In the genomic region with DNA sequence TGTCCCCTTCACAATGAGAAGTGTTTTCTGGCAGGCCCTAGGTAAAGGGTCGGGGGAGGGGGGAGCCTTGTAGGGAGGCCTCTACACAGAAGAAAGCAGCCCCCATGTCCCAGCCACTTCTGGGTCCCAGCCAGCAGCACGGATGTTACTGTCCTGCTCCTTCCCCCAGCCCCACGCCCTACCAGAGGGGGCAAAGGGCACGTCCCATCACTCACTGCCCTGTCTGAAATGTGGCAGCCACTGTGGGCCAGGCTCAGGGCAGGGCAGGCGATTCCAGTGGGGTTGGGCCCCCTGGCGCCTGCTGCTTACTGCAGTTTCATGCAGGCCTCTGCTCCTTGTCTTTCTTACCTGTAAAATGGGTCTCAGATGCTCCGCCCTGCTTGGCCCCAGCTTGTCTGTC, we compare ENCODE assay signal across 2 cellular contexts.
A peak's percentile ranks its signal among the peaks of the same experiment; 100 is the strongest.
TF ChIP-seq lines count a peak whose summit lies in the region.

No MANE protein-coding gene starts in this region.

TF ChIP-seq in endothelial cell of umbilical vein, 7 proteins besides CTCF, POLR2A, EP300 and RAD21:
- TF ChIP-seq, protein P1, sequence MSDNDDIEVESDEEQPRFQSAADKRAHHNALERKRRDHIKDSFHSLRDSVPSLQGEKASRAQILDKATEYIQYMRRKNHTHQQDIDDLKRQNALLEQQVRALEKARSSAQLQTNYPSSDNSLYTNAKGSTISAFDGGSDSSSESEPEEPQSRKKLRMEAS (IDR thresholded peaks at IDR 0.05; ENCODE audit: insufficient read depth, insufficient read length): no peak
- no peak for TF ChIP-seq FOS (IDR thresholded peaks at IDR 0.05; ENCODE audit: borderline replicate concordance, insufficient read depth, low read length)
- TF ChIP-seq MYC (IDR thresholded peaks at IDR 0.05; ENCODE audit: low read depth, low read length): no peak
- no peak for TF ChIP-seq EZH2 (IDR thresholded peaks at IDR 0.05; ENCODE audit: borderline replicate concordance, low read depth, low read length, severe bottlenecking)
- no peak for TF ChIP-seq JUN (IDR thresholded peaks at IDR 0.05; ENCODE audit: borderline replicate concordance, insufficient read depth, insufficient read length, low read depth)
- no peak for TF ChIP-seq GATA2 (IDR thresholded peaks at IDR 0.05; ENCODE audit: insufficient read depth, insufficient read length, low read depth, low read length)

TF ChIP-seq in HepG2, 621 proteins besides CTCF, POLR2A, EP300 and RAD21:
- TF ChIP-seq, protein P2, sequence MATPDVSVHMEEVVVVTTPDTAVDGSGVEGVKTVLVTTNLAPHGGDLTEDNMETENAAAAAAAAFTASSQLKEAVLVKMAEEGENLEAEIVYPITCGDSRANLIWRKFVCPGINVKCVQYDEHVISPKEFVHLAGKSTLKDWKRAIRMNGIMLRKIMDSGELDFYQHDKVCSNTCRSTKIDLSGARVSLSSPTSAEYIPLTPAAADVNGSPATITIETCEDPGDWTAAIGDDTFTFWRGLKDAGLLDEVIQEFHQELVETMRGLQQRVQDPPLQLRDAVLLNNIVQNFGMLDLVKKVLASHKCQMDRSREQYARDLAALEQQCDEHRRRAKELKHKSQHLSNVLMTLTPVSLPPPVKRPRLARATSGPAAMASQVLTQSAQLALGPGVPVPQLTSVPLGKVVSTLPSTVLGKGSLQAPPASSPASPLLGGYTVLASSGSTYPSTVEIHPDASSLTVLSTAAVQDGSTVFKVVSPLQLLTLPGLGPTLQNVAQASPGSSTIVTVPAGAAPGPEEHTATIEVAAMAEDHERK (CRISPR knock-in tag; IDR thresholded peaks at IDR 0.05; ENCODE audit: low read depth): no peak
- TF ChIP-seq YEATS2 (CRISPR knock-in tag; IDR thresholded peaks at IDR 0.05; ENCODE audit: borderline replicate concordance) (no peak), HNF4G (IDR thresholded peaks at IDR 0.05; ENCODE audit: borderline replicate concordance, low read depth, low read length) (peak; percentile 23; the same call in 1 of the 2 replicates), HNF4G (CRISPR knock-in tag; IDR thresholded peaks at IDR 0.05; ENCODE audit: borderline replicate concordance, low read depth) (no peak), ZNF629 (CRISPR knock-in tag; conservative IDR thresholded peaks at IDR 0.05) (peak; percentile 78), ZNF878 (CRISPR knock-in tag; IDR thresholded peaks at IDR 0.05) (no peak), ATF7 (IDR thresholded peaks at IDR 0.05) (no peak), ATF7 (CRISPR knock-in tag; IDR thresholded peaks at IDR 0.05) (no peak), ZNF879 (CRISPR knock-in tag; IDR thresholded peaks at IDR 0.05) (no peak), MAF1 (CRISPR knock-in tag; IDR thresholded peaks at IDR 0.05; ENCODE audit: borderline replicate concordance) (no peak), ZNF317 (CRISPR knock-in tag; IDR thresholded peaks at IDR 0.05) (no peak), XRCC5 (optimal IDR thresholded peaks at IDR 0.05; ENCODE audit: low read length) (peak; percentile 21)
- TF ChIP-seq, protein P3, sequence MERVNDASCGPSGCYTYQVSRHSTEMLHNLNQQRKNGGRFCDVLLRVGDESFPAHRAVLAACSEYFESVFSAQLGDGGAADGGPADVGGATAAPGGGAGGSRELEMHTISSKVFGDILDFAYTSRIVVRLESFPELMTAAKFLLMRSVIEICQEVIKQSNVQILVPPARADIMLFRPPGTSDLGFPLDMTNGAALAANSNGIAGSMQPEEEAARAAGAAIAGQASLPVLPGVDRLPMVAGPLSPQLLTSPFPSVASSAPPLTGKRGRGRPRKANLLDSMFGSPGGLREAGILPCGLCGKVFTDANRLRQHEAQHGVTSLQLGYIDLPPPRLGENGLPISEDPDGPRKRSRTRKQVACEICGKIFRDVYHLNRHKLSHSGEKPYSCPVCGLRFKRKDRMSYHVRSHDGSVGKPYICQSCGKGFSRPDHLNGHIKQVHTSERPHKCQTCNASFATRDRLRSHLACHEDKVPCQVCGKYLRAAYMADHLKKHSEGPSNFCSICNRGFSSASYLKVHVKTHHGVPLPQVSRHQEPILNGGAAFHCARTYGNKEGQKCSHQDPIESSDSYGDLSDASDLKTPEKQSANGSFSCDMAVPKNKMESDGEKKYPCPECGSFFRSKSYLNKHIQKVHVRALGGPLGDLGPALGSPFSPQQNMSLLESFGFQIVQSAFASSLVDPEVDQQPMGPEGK (CRISPR knock-in tag; IDR thresholded peaks at IDR 0.05): 0 out of 2 replicates have a peak, but pooled peaks have one; percentile 19
TF ChIP-seq in HepG2: peak in this region for 4.
